29 cellular contexts compared by ENCODE assay signal in the genomic region with DNA sequence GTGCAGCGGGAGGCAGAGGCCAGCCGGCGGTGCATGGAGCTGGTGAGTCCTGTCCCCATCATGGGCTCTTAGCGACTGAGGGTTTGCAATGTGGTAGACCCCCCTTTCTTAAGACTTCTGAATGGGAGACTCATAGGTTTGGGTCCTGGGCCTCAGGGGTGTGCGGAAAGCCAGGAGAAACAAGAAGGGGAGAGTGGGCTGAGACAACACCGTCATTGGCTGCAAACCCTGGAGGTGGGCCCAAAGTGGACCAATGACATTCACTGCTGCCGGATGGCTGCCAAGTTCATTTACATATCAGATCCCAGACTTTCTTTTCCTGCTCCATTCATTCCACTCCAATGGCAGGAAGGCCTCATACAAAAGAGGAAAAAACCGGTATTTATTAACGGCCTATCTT.
"Had no signal": no experiment of that assay in that cellular context is flagged by ENCODE, and none has a peak within 500 bp of the region (broad histone marks: within the 10 kb centered on the region; RNA-seq: fewer than 3 reads in every experiment).

No MANE protein-coding gene starts in this region.

- H3K9ac ChIP-seq: neural progenitor cell had no signal

- H3K4me1 Mint-ChIP-seq: mesothelial cell of epicardium; naive B cell; natural killer cell; stimulated activated memory B cell treated with anti-CD40 and anti-IgM and Interleukin-4, amounts not matched to agents 10 μg/mL and 1 μg/mL and 100 μg/mL, for 72 hours had no signal

- H3K36me3 ChIP-seq: left lung, lower lobe of right lung, neural progenitor cell, ovary, right lobe of liver, stomach, tibial artery, uterus had no signal

- H3K4me3 ChIP-seq: heart left ventricle, left lung, lower lobe of right lung, neural progenitor cell, ovary, right atrium auricular region, right lobe of liver, smooth muscle cell, stomach, thoracic aorta, tibial artery, uterus had no signal

- H3K4me1 ChIP-seq: left lung, lower lobe of right lung, right atrium auricular region, right lobe of liver, stomach, tibial artery, uterus had no signal

- H3K4me2 ChIP-seq: neural progenitor cell, smooth muscle cell had no signal

- H3K27ac ChIP-seq: heart left ventricle, left lung, lower lobe of right lung, neural progenitor cell, ovary, right atrium auricular region, right lobe of liver, stomach, thoracic aorta, tibial artery, uterus had no signal

- H3K27me3 Mint-ChIP-seq: progenitor cell of endocrine pancreas had no signal

- FAIRE-seq: keratinocyte had no signal

- H3K36me3 Mint-ChIP-seq: mesothelial cell of epicardium; naive B cell; natural killer cell; neural progenitor cell; stimulated activated memory B cell treated with anti-CD40 and anti-IgM and Interleukin-4, amounts not matched to agents 10 μg/mL and 1 μg/mL and 100 μg/mL, for 72 hours; type B pancreatic cell had no signal

- ATAC-seq: heart left ventricle; left colon; left lung; lower lobe of right lung; natural killer cell; right lobe of liver; stimulated activated memory B cell treated with anti-CD40 and anti-IgM and Interleukin-4, amounts not matched to agents 10 μg/mL and 1 μg/mL and 100 μg/mL, for 72 hours; stimulated activated naive CD8-positive, alpha-beta T cell treated with anti-CD3 and anti-CD28 coated beads, Interleukin-15, Interleukin-2, amounts not matched to agents 100 U/mL and 50 U/mL, for 24 hours had no signal

- H2AFZ ChIP-seq: neural progenitor cell had no signal

- H3K9me3 Mint-ChIP-seq: mesothelial cell of epicardium; naive B cell; natural killer cell; nephron progenitor cell; neural progenitor cell; stimulated activated memory B cell treated with anti-CD40 and anti-IgM and Interleukin-4, amounts not matched to agents 10 μg/mL and 1 μg/mL and 100 μg/mL, for 72 hours; type B pancreatic cell had no signal

- DNase-seq: heart left ventricle; hypothalamus; kidney glomerular epithelial cell; left colon; left lung; lower lobe of right lung; mesendoderm; naive B cell; natural killer cell; nephron progenitor cell; ovary; right lobe of liver; stimulated activated CD4-positive, alpha-beta T cell treated with anti-CD3 and anti-CD28 coated beads, Interleukin-1b, Interleukin-23, amount 100 ng/mL, for 48 hours; stimulated activated CD4-positive, alpha-beta T cell treated with anti-CD3 and anti-CD28 coated beads, Interleukin-2, amount 100 ng/mL, for 48 hours; stimulated activated CD4-positive, alpha-beta T cell treated with anti-CD3 and anti-CD28 coated beads, Interleukin-4, amount 100 ng/mL, for 4 hours; stimulated activated CD8-positive, alpha-beta memory T cell treated with anti-CD3 and anti-CD28 coated beads, Interleukin-4, amount 100 ng/mL, for 48 hours; stimulated activated naive CD8-positive, alpha-beta T cell treated with anti-CD3 and anti-CD28 coated beads, Interleukin-15, Interleukin-2, amounts not matched to agents 100 U/mL and 50 U/mL, for 24 hours; stomach; tibial artery; uterus had no signal

- H3K4me3 Mint-ChIP-seq: mesothelial cell of epicardium; naive B cell; natural killer cell; nephron progenitor cell; neural progenitor cell; stimulated activated memory B cell treated with anti-CD40 and anti-IgM and Interleukin-4, amounts not matched to agents 10 μg/mL and 1 μg/mL and 100 μg/mL, for 72 hours; type B pancreatic cell had no signal

- H3K9me3 ChIP-seq: heart left ventricle, left lung, lower lobe of right lung, ovary, right atrium auricular region, right lobe of liver, stomach, thoracic aorta, tibial artery, uterus had no signal

- H3K27me3 ChIP-seq: heart left ventricle, neural progenitor cell, ovary, right atrium auricular region, right lobe of liver, tibial artery, uterus had no signal

- H3K27ac Mint-ChIP-seq: mesothelial cell of epicardium; naive B cell; natural killer cell; nephron progenitor cell; neural progenitor cell; progenitor cell of endocrine pancreas; stimulated activated memory B cell treated with anti-CD40 and anti-IgM and Interleukin-4, amounts not matched to agents 10 μg/mL and 1 μg/mL and 100 μg/mL, for 72 hours; type B pancreatic cell had no signal
